Comparison of ENCODE assay signal across 21 cellular contexts in genomic region chr3:39419697-39420293, GRCh38. TPM values are rescaled to one million over a fixed set of nuclear protein-coding genes. Genes with fewer than 3 reads are reported as not detected.
DNase-seq lines count a peak whose midpoint lies in the region; ATAC-seq and TF ChIP-seq lines count a peak whose summit lies in the region.
"Had no signal": no experiment of that assay in that cellular context is flagged by ENCODE, and none has a peak within 500 bp of the region (broad histone marks: within the 10 kb centered on the region; RNA-seq: fewer than 3 reads in every experiment).

No MANE protein-coding gene starts in this region.

- no peak overlapping the region for H3K4me2 ChIP-seq in H9 (ENCODE audit: insufficient read depth, insufficient read length, low read length)
- H3K4me2 ChIP-seq: BLaER1 had no signal

- H4K20me1 ChIP-seq in H9 (ENCODE audit: control insufficient read depth, insufficient read depth, insufficient read length) = no peaks in the 10 kb centered on the region

- H3K4me3 ChIP-seq in epithelial cell of esophagus (ENCODE audit: low read length) (no peak overlapping the region), lung (no peak overlapping the region)
- H3K4me3 ChIP-seq: BLaER1, HAP-1, SJSA1 had no signal

- H3K14ac ChIP-seq in H9 (ENCODE audit: insufficient read depth, low read length) = no peak overlapping the region

- no peak overlapping the region for H2BK120ac ChIP-seq in H9 (ENCODE audit: low read depth, low read length, poor library complexity, severe bottlenecking)

- H3K27ac ChIP-seq in H9 (ENCODE audit: insufficient read length, low read depth, low read length) (no peak overlapping the region), lung (ENCODE audit: low read depth in 1 of 2, low read length in 1 of 2) (no peak overlapping the region)
- H3K27ac ChIP-seq: BLaER1, SJSA1 had no signal

- DNase-seq in H9 (no peak), NCI-H1930 (lab: John Stamatoyannopoulos, UW) (peak; percentile 3), epithelial cell of esophagus (ENCODE audit: low read depth) (peak; percentile 43), lung (ENCODE audit: low spot score) (no peak), AG08396 (ENCODE audit: low spot score) (no peak), NCI-H1694 (lab: John Stamatoyannopoulos, UW) (no peak), endothelial cell (ENCODE audit: low spot score) (no peak)
- DNase-seq: Caco-2; CD4-positive, alpha-beta memory T cell; DMS 273 treated with DMSO at 0.1 percent for 48 hours; DMS79 treated with DMSO at 0.1 percent for 48 hours; IMR-90; NCI-H187 treated with DMSO at 0.1 percent for 48 hours; NCI-H226; NCI-H510A treated with DMSO at 0.1 percent for 48 hours; NCI-H82; OCI-M1 had no signal

- H3K4me3 Mint-ChIP-seq in H9 (no peak overlapping the region), endothelial cell (ENCODE audit: unreplicated experiment) (no peak overlapping the region)
- H3K4me3 Mint-ChIP-seq: CD4-positive, alpha-beta memory T cell had no signal

- no peak overlapping the region for H3K23ac ChIP-seq in H9 (ENCODE audit: insufficient read length, low read depth, low read length)

- H3K36me3 ChIP-seq in lung (ENCODE audit: control insufficient read depth in 2 of 2, insufficient read depth in 2 of 2, low read length in 2 of 2) = no peaks in the 10 kb centered on the region
- H3K36me3 ChIP-seq: HAP-1 had no signal

- H2AFZ ChIP-seq in H9 (ENCODE audit: low read length) = no peak overlapping the region

- no peak overlapping the region for H3K56ac ChIP-seq in H9 (ENCODE audit: insufficient read length, low read depth, low read length)

- no peaks in the 10 kb centered on the region for H3K4me1 ChIP-seq in H9 (ENCODE audit: insufficient read depth, low read length)
- H3K4me1 ChIP-seq in lung (ENCODE audit: control insufficient read depth in 2 of 2, insufficient read depth in 2 of 2, low read length in 2 of 2) = peaks cover 0 to 2% of the 10 kb centered on the region in 2 donors
- H3K4me1 ChIP-seq: BLaER1, SJSA1 had no signal

- H3K9me3 ChIP-seq in H9 (ENCODE audit: control insufficient read depth, low read depth, low read length) (no peaks in the 10 kb centered on the region), lung (ENCODE audit: control insufficient read depth in 2 of 2, insufficient read depth in 1 of 2, low read length in 1 of 2) (no peaks in the 10 kb centered on the region)
- H3K9me3 ChIP-seq: BLaER1, Caco-2, HAP-1, SJSA1 had no signal

- H3K23me2 ChIP-seq in H9 (ENCODE audit: insufficient read length, low read depth, low read length, poor library complexity, severe bottlenecking) = no peaks in the 10 kb centered on the region

- peak overlapping the region; percentile 27 for H2BK20ac ChIP-seq in H9 (ENCODE audit: low read depth, low read length, poor library complexity, severe bottlenecking)

- H3K27me3 ChIP-seq in H9 (ENCODE audit: insufficient read depth, low read length) = no peaks in the 10 kb centered on the region
- no peaks in the 10 kb centered on the region for H3K27me3 ChIP-seq in lung (ENCODE audit: control insufficient read depth, insufficient read depth)
- H3K27me3 ChIP-seq: BLaER1, SJSA1 had no signal

- no CpG with 5 or more reads among the region's 2 CpGs for WGBS in H9 (ENCODE audit: extremely low coverage, insufficient read length, low lambda C conversion rate)
- 72 to 82% methylated on average over 2 of the region's 2 CpGs for WGBS in lung, 2 donors

- H3K36me3 Mint-ChIP-seq in H9 (ENCODE audit: insufficient read depth in 1 of 3, low read depth in 3 of 3) (peaks cover 0 to 5% (median 3%) of the 10 kb centered on the region in 3 experiments; a peak in 3 of 7 replicates), endothelial cell (ENCODE audit: low read depth, unreplicated experiment) (peaks cover under 1% of the 10 kb centered on the region)

- H3K4ac ChIP-seq in H9 (ENCODE audit: low read depth, low read length) = no peak overlapping the region

- no peak overlapping the region for H4K8ac ChIP-seq in H9 (replicated peaks; ENCODE audit: insufficient read length, low read depth, low read length)

- H2BK12ac ChIP-seq in H9 (ENCODE audit: insufficient read length, low read depth, low read length) = no peak overlapping the region

- H3K4me1 Mint-ChIP-seq in H9 (peaks cover 19 to 29% of the 10 kb centered on the region in 2 experiments), endothelial cell (ENCODE audit: unreplicated experiment) (no peaks in the 10 kb centered on the region)

- no peak overlapping the region for H3T11ph ChIP-seq in H9 (ENCODE audit: low read length)

- H3K27ac Mint-ChIP-seq in H9 (no peak overlapping the region), endothelial cell (ENCODE audit: unreplicated experiment) (no peak overlapping the region)
- H3K27ac Mint-ChIP-seq: CD4-positive, alpha-beta memory T cell had no signal

- no peak overlapping the region for H4K91ac ChIP-seq in H9 (ENCODE audit: insufficient read length, low read depth, low read length)

- H3K79me1 ChIP-seq in H9 (ENCODE audit: insufficient read depth, low read depth, low read length, poor library complexity, severe bottlenecking) = no peaks in the 10 kb centered on the region

- H3K9ac ChIP-seq in H9 (ENCODE audit: extremely low read depth, insufficient read length, low read length) = no peak overlapping the region
- H3K9ac ChIP-seq: BLaER1 had no signal

- no peak overlapping the region for H2BK15ac ChIP-seq in H9 (ENCODE audit: low read depth, low read length)

- H4K5ac ChIP-seq in H9 (ENCODE audit: insufficient read length, low read depth, low read length) = no peak overlapping the region

- H3K18ac ChIP-seq in H9 (ENCODE audit: insufficient read length, low read depth, low read length) = no peak overlapping the region

- no peak overlapping the region for H2AK5ac ChIP-seq in H9 (ENCODE audit: insufficient read length, low read length)

- H3K79me2 ChIP-seq in H9 (ENCODE audit: insufficient read depth, low read length) = no peaks in the 10 kb centered on the region

- ATAC-seq in lung (ENCODE audit: insufficient read depth, low FRiP score) (peak; percentile 45), GM21423 (IDR thresholded peaks at IDR 0.05; ENCODE audit: unreplicated experiment) (no peak)

- H3K9me3 Mint-ChIP-seq in H9 = no peaks in the 10 kb centered on the region
- H3K9me3 Mint-ChIP-seq in endothelial cell (ENCODE audit: unreplicated experiment) = no peaks in the 10 kb centered on the region

- no peak overlapping the region for H2BK5ac ChIP-seq in H9 (ENCODE audit: insufficient read length, low read length)

- no peak for TF ChIP-seq CTCF in H9 (conservative IDR thresholded peaks at IDR 0.05)
- TF ChIP-seq CTCF in epithelial cell of esophagus (IDR thresholded peaks at IDR 0.05; ENCODE audit: insufficient read depth, low read depth, low read length, missing control alignments) = no peak
- TF ChIP-seq CTCF in lung (IDR thresholded peaks at IDR 0.05; ENCODE audit: control extremely low read depth, extremely low read depth) = no peak
- TF ChIP-seq CTCF in endothelial cell (IDR thresholded peaks at IDR 0.05; ENCODE audit: unreplicated experiment) = no peak

- H3K27me3 Mint-ChIP-seq in H9 (ENCODE audit: low read depth) (peaks cover 5% of the 10 kb centered on the region; the same call in 1 of the 2 replicates), endothelial cell (ENCODE audit: unreplicated experiment) (no peaks in the 10 kb centered on the region)
- H3K27me3 Mint-ChIP-seq: CD4-positive, alpha-beta memory T cell had no signal

RNA-seq across cellular contexts. Expression of gene RPSA, which starts 13.3 kb away (rescaled TPM):
- total RNA-seq in H9 (2021) (2,077 and 2,145 TPM in 2 replicates), lung (1,000 to 10,000 TPM in 1 of 2 donors, 100 to 1,000 TPM in 1; 657 to 1,053 TPM), endothelial cell (ENCODE audit: unreplicated experiment) (2,445 TPM)
- polyA plus RNA-seq in lung = 1,000 to 10,000 TPM; 1,464 to 1,968 TPM

RNA-seq across cellular contexts. Expression of gene SLC25A38, which starts 36.6 kb away (rescaled TPM):
- total RNA-seq in H9 (2021) (47.9 and 48.2 TPM in 2 replicates), lung (10 to 100 TPM; 26.7 to 31.0 TPM), endothelial cell (ENCODE audit: unreplicated experiment) (21.2 TPM)
- 10 to 100 TPM; 24.8 to 28.1 TPM for polyA plus RNA-seq in lung

RNA-seq across cellular contexts. Expression of gene MOBP, which starts 47.7 kb away (rescaled TPM):
- total RNA-seq in H9 (2021) (0.13 TPM in 1 of 2 replicates, not detected in the other), lung (under 1 TPM; 0.14 to 0.18 TPM), endothelial cell (ENCODE audit: unreplicated experiment) (not detected)
- polyA plus RNA-seq in lung = under 1 TPM; 0.10 to 0.17 TPM
- total RNA-seq: CD4-positive, alpha-beta memory T cell; IMR-90; SJSA1 had no signal
- polyA plus RNA-seq: CD4-positive, alpha-beta memory T cell; IMR-90 had no signal

Comparison
In these comparisons a context has a peak if more than half of its experiments do, and no peak if none do; other contexts are left out.
1. DNase-seq: peak in NCI-H1930 (2 of 2) and epithelial cell of esophagus (single experiment); none in H9 (single experiment), lung (single experiment), AG08396 (single experiment), NCI-H1694 (single experiment) and endothelial cell (single experiment).